Comparison of ENCODE assay signal across 17 cellular contexts in the genomic region with DNA sequence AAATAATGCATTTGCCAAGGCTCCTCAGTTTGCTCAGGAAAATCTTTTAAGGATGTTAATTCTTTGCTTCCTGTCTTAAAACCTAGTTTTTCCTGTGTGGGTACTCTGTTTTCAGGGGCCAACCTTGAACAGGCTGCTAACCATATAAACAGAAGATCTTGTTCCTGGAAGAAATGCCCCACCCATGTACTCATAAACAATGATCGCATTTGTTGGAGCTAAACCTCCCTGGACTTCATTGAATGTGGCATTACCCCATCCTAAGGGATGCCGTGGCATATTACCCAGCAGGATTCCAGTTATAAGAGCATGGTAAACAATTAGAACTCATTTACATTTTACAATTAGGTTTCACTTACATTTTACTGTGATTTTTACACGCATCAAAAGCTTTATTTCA.
DNase-seq lines count a peak whose midpoint lies in the region; ATAC-seq and TF ChIP-seq lines count a peak whose summit lies in the region.
"Had no signal": no experiment of that assay in that cellular context is flagged by ENCODE, and none has a peak within 500 bp of the region (broad histone marks: within the 10 kb centered on the region; RNA-seq: fewer than 3 reads in every experiment).

No MANE protein-coding gene starts in this region.

- no peak overlapping the region for H4K8ac ChIP-seq in mesenchymal stem cell (ENCODE audit: low read length)

- WGBS in mesenchymal stem cell: 10% methylated on average over 2 of the region's 3 CpGs

- no peak overlapping the region for H2BK120ac ChIP-seq in mesenchymal stem cell (ENCODE audit: low read depth, low read length)

- intact Hi-C loops in colonic mucosa (cut with DNase I) (no loop called here), sciatic nerve (cut with DNase I) (no loop called here)

- H3K27me3 Mint-ChIP-seq in activated naive CD8-positive, alpha-beta T cell treated with anti-CD3 and anti-CD28 coated beads, Interleukin-2, amount 50 U/mL, for 24 hours: no peaks in the 10 kb centered on the region

- H3K18ac ChIP-seq in mesenchymal stem cell (ENCODE audit: low read depth in 1 of 2, low read length in 2 of 2): no peak overlapping the region

- H3K23ac ChIP-seq in mesenchymal stem cell (ENCODE audit: low read length in 2 of 2): no peak overlapping the region

- H2AK5ac ChIP-seq in mesenchymal stem cell (ENCODE audit: low read length, severe bottlenecking): no peak overlapping the region

- DNase-seq in DND-41: no peak
- DNase-seq in colonic mucosa: peak; percentile 24
- DNase-seq in mesenchymal stem cell: peak; percentile 34
- DNase-seq in activated naive CD8-positive, alpha-beta T cell treated with anti-CD3 and anti-CD28 coated beads, Interleukin-2, amount 50 U/mL, for 24 hours: no peak
- no peak for DNase-seq in sciatic nerve (ENCODE audit: low spot score)
- DNase-seq in SKM-1 (lab: John Stamatoyannopoulos, UW; ENCODE audit: unreplicated experiment): no peak
- no peak for DNase-seq in SK-N-DZ (ENCODE audit: low spot score)
- DNase-seq: activated CD4-positive, CD25-positive, alpha-beta regulatory T cell treated with anti-CD3 and anti-CD28 coated beads, Interleukin-2, amount 50 U/mL, for 72 hours; activated naive CD4-positive, alpha-beta T cell treated with Interleukin-2 at 50 U/mL for 16 hours; Caco-2; GF-D8; midbrain; stimulated activated CD4-positive, alpha-beta T cell treated with anti-CD3 and anti-CD28 coated beads, Interleukin-4, amount 100 ng/mL, for 24 hours; stimulated activated CD8-positive, alpha-beta memory T cell treated with anti-CD3 and anti-CD28 coated beads, Interleukin-4, amount 100 ng/mL, for 48 hours had no signal

- no peaks in the 10 kb centered on the region for H3K9me3 ChIP-seq in DND-41 (ENCODE audit: insufficient read depth, low read length, severe bottlenecking)
- no peaks in the 10 kb centered on the region for H3K9me3 ChIP-seq in Loucy (ENCODE audit: insufficient read depth, low read depth, low read length)
- H3K9me3 ChIP-seq in colonic mucosa: no peaks in the 10 kb centered on the region
- no peaks in the 10 kb centered on the region for H3K9me3 ChIP-seq in mesenchymal stem cell (ENCODE audit: control insufficient read depth, low read length)
- H3K9me3 ChIP-seq: Caco-2, neutrophil had no signal

- H2BK12ac ChIP-seq in mesenchymal stem cell (ENCODE audit: low read length in 2 of 2): no peak overlapping the region

- TF ChIP-seq CTCF in DND-41 (IDR thresholded peaks at IDR 0.05; ENCODE audit: borderline replicate concordance, extremely low read depth, low read length, poor library complexity, severe bottlenecking): no peak
- no peak for TF ChIP-seq CTCF in Loucy (conservative IDR thresholded peaks at IDR 0.05; ENCODE audit: low read length)
- no peak for TF ChIP-seq CTCF in colonic mucosa (IDR thresholded peaks at IDR 0.05)

- H3K27me3 ChIP-seq in DND-41 (ENCODE audit: insufficient read depth, low read length, poor library complexity) (no peaks in the 10 kb centered on the region), Loucy (ENCODE audit: insufficient read depth, low read length, poor library complexity, severe bottlenecking) (no peaks in the 10 kb centered on the region), colonic mucosa (no peaks in the 10 kb centered on the region), mesenchymal stem cell (ENCODE audit: control insufficient read depth in 1 of 2, insufficient read depth in 1 of 2, low read length in 2 of 2) (no peaks in the 10 kb centered on the region)

- H3K4ac ChIP-seq in mesenchymal stem cell (ENCODE audit: low read depth in 1 of 2, low read length in 2 of 2): no peak overlapping the region

- H3K27ac ChIP-seq in DND-41 (ENCODE audit: low read length) (peak overlapping the region; percentile 5; the same call in 1 of the 2 replicates), colonic mucosa (no peak overlapping the region), mesenchymal stem cell (ENCODE audit: low read length, poor library complexity, severe bottlenecking) (no peak overlapping the region)
- H3K27ac ChIP-seq: neutrophil had no signal

- H2AFZ ChIP-seq in DND-41 (ENCODE audit: low read depth, low read length) (peak overlapping the region; percentile 3; the same call in 1 of the 2 replicates), Loucy (ENCODE audit: low read length) (no peak overlapping the region), mesenchymal stem cell (ENCODE audit: low read depth, low read length) (no peak overlapping the region)

- no peaks in the 10 kb centered on the region for H3K79me1 ChIP-seq in mesenchymal stem cell (replicated peaks; ENCODE audit: low read length, poor library complexity, severe bottlenecking)

- no peak overlapping the region for H3K4me3 ChIP-seq in DND-41 (ENCODE audit: low read depth in 1 of 2, low read length in 2 of 2)
- no peak overlapping the region for H3K4me3 ChIP-seq in Loucy (ENCODE audit: low read length, poor library complexity, severe bottlenecking)
- H3K4me3 ChIP-seq in colonic mucosa: no peak overlapping the region
- no peak overlapping the region for H3K4me3 ChIP-seq in mesenchymal stem cell (ENCODE audit: insufficient read depth in 1 of 2, low read depth in 1 of 2, low read length in 2 of 2)

- H3K9ac ChIP-seq in DND-41 (ENCODE audit: low read depth, low read length) (no peak overlapping the region), Loucy (ENCODE audit: low read depth, low read length, poor library complexity, severe bottlenecking) (no peak overlapping the region), colonic mucosa (ENCODE audit: low read depth in 2 of 2, low read length in 2 of 2) (no peak overlapping the region), mesenchymal stem cell (ENCODE audit: low read length) (no peak overlapping the region)

- no peak overlapping the region for H2BK15ac ChIP-seq in mesenchymal stem cell (ENCODE audit: low read depth, poor library complexity, severe bottlenecking)

- H4K91ac ChIP-seq in mesenchymal stem cell (ENCODE audit: low read length): no peak overlapping the region

- no peaks in the 10 kb centered on the region for H3F3A ChIP-seq in Loucy (ENCODE audit: low read depth)

- ATAC-seq in DND-41 (ENCODE audit: insufficient read depth, low read depth): no peak
- no peak for ATAC-seq in activated naive CD8-positive, alpha-beta T cell treated with anti-CD3 and anti-CD28 coated beads, Interleukin-2, amount 50 U/mL, for 24 hours
- no peak for ATAC-seq in sciatic nerve

- H3K4me2 ChIP-seq in DND-41 (ENCODE audit: insufficient read depth, low read length): no peak overlapping the region
- H3K4me2 ChIP-seq in Loucy (ENCODE audit: low read depth, low read length, poor library complexity, severe bottlenecking): peak overlapping the region; percentile 44
- H3K4me2 ChIP-seq in mesenchymal stem cell (ENCODE audit: low read length, poor library complexity, severe bottlenecking): no peak overlapping the region

- peaks cover 17% of the 10 kb centered on the region for H3K4me1 ChIP-seq in DND-41 (ENCODE audit: insufficient read depth, low read length)
- H3K4me1 ChIP-seq in Loucy (ENCODE audit: insufficient read depth, low read length, poor library complexity, severe bottlenecking): peaks cover 11% of the 10 kb centered on the region
- no peaks in the 10 kb centered on the region for H3K4me1 ChIP-seq in colonic mucosa
- H3K4me1 ChIP-seq in mesenchymal stem cell (ENCODE audit: control insufficient read depth, insufficient read depth, low read depth, low read length): no peaks in the 10 kb centered on the region

- no peaks in the 10 kb centered on the region for H3K4me1 Mint-ChIP-seq in activated naive CD8-positive, alpha-beta T cell treated with anti-CD3 and anti-CD28 coated beads, Interleukin-2, amount 50 U/mL, for 24 hours

- H3K36me3 Mint-ChIP-seq in activated naive CD8-positive, alpha-beta T cell treated with anti-CD3 and anti-CD28 coated beads, Interleukin-2, amount 50 U/mL, for 24 hours (ENCODE audit: low read depth): no peaks in the 10 kb centered on the region

- no peak overlapping the region for H3K4me3 Mint-ChIP-seq in activated naive CD8-positive, alpha-beta T cell treated with anti-CD3 and anti-CD28 coated beads, Interleukin-2, amount 50 U/mL, for 24 hours
- H3K4me3 Mint-ChIP-seq: T-helper 2 cell treated with Interferon-gamma antibody and Interleukin-4, amounts not matched to agents 5 μg/mL and 100 μg/mL, for 36 hours had no signal

- no peak overlapping the region for H3K27ac Mint-ChIP-seq in activated naive CD8-positive, alpha-beta T cell treated with anti-CD3 and anti-CD28 coated beads, Interleukin-2, amount 50 U/mL, for 24 hours
- H3K27ac Mint-ChIP-seq: T-helper 2 cell treated with Interferon-gamma antibody and Interleukin-4, amounts not matched to agents 5 μg/mL and 100 μg/mL, for 36 hours had no signal

- H4K20me1 ChIP-seq in DND-41 (ENCODE audit: insufficient read depth, low read length) (no peaks in the 10 kb centered on the region), Loucy (ENCODE audit: insufficient read depth, low read length, poor library complexity, severe bottlenecking) (no peaks in the 10 kb centered on the region)

- no peak overlapping the region for H3K14ac ChIP-seq in mesenchymal stem cell (ENCODE audit: low read length in 2 of 2)

- no peaks in the 10 kb centered on the region for H3K9me3 Mint-ChIP-seq in activated naive CD8-positive, alpha-beta T cell treated with anti-CD3 and anti-CD28 coated beads, Interleukin-2, amount 50 U/mL, for 24 hours
- H3K9me3 Mint-ChIP-seq: T-helper 2 cell treated with Interferon-gamma antibody and Interleukin-4, amounts not matched to agents 5 μg/mL and 100 μg/mL, for 36 hours had no signal

- H3K36me3 ChIP-seq in DND-41 (ENCODE audit: insufficient read depth, low read length) (no peaks in the 10 kb centered on the region), Loucy (ENCODE audit: insufficient read depth, low read length) (no peaks in the 10 kb centered on the region), colonic mucosa (no peaks in the 10 kb centered on the region), mesenchymal stem cell (ENCODE audit: control insufficient read depth in 1 of 2, insufficient read depth in 2 of 2, low read depth in 1 of 2, low read length in 2 of 2) (no peaks in the 10 kb centered on the region)
- H3K36me3 ChIP-seq: neutrophil had no signal

- no peak overlapping the region for H2BK5ac ChIP-seq in mesenchymal stem cell (ENCODE audit: low read depth, low read length, poor library complexity, severe bottlenecking)

- H3K79me2 ChIP-seq in DND-41 (ENCODE audit: insufficient read depth, low read length) (no peaks in the 10 kb centered on the region), Loucy (ENCODE audit: insufficient read depth, low read length) (no peaks in the 10 kb centered on the region)

- no peaks in the 10 kb centered on the region for H3K9me2 ChIP-seq in Loucy (replicated peaks; ENCODE audit: low read depth, low read length)

Comparison
In these comparisons a context has a peak if more than half of its experiments do, and no peak if none do; other contexts are left out.
1. DNase-seq: peak in colonic mucosa (single experiment) and mesenchymal stem cell (single experiment); none in DND-41 (single experiment), activated naive CD8-positive, alpha-beta T cell treated with anti-CD3 and anti-CD28 coated beads, Interleukin-2, amount 50 U/mL, for 24 hours (single experiment), sciatic nerve (single experiment), SKM-1 (single experiment) and SK-N-DZ (single experiment).